Comparison of ENCODE assay signal across 5 cellular contexts in the genomic region with DNA sequence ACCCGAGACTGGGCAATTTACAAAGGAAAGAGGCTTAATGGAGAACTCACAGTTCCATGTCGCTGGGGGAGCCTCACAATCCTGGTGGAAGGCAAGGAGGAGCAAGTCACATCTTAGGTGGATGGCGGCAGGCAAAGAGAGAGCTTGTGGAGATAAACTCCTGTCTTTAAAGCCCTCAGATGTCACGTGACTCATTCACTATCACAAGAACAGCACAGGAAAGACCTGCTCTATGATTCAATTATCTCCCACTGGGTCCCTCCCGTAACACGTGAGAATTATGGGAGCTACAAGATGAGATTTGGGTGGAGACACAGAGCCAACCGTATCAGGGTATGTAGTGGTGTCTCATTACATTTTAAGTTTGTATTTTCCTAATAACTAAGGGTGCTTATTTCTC. TPM values are rescaled to one million over a fixed set of nuclear protein-coding genes. Genes with fewer than 3 reads are reported as not detected.
"Had no signal": no experiment of that assay in that cellular context is flagged by ENCODE, and none has a peak within 500 bp of the region (broad histone marks: within the 10 kb centered on the region; RNA-seq: fewer than 3 reads in every experiment).

No MANE protein-coding gene starts in this region.

RNA-seq across cellular contexts. Expression of gene GLIS1, which starts 21.5 kb away (rescaled TPM):
- total RNA-seq: OCI-LY7, PC-9, Right ventricle myocardium inferior, SJCRH30, T-cell had no signal
